11 cellular contexts compared by ENCODE assay signal in the genomic region with DNA sequence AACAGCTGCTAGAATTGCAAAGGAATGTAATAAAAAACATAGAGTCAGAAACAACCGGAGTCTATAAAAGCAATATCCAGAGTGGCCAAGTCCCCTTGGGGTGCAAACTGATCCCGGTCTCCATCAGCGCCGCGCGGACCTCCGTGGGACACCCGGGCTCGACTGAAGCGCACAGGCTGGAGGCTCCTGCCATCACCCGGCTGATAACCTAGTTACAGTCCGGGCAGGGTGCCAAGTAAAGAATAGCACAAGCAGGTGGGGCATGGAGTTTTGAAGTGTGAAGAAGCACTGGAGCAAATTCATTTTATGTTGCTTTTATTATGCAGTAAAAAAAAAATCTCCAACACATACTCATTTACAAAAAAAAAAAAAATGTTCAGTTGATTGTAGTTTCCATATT.
DNase-seq lines count a peak whose midpoint lies in the region; ATAC-seq, FAIRE-seq and TF ChIP-seq lines count a peak whose summit lies in the region.
"Had no signal": no experiment of that assay in that cellular context is flagged by ENCODE, and none has a peak within 500 bp of the region (broad histone marks: within the 10 kb centered on the region; RNA-seq: fewer than 3 reads in every experiment).

No MANE protein-coding gene starts in this region.

- intact Hi-C loops in K562 (cut with micrococcal nuclease) (no loop called here), pancreas (cut with DNase I) (loop anchor here in 1 of 3 donors (10.0 kb wide), 1 partner anchor 856 kb away; no protein-coding TSS in a partner anchor)

- no peak overlapping the region for H3K4me3 ChIP-seq in HEK293 (ENCODE audit: low read depth, low read length)
- H3K4me3 ChIP-seq in K562: no peak overlapping the region
- H3K4me3 ChIP-seq in pancreas: no peak overlapping the region
- H3K4me3 ChIP-seq: coronary artery had no signal

- ATAC-seq in K562 (no peak), pancreas (peak; percentile 43 to 79 (median 70)), GM18868 (IDR thresholded peaks at IDR 0.05; ENCODE audit: unreplicated experiment) (no peak)
- ATAC-seq: activated T-cell treated with anti-CD3 and anti-CD28 coated beads, Interleukin-2, amount 50 U/mL, for 4 hours had no signal

- in situ Hi-C loops in K562 (cut with MboI): loop anchor here (10.0 kb wide), 1 partner anchor 846 kb away; the partner anchor contains the start of gene FOXC1

- no peaks in the 10 kb centered on the region for H3K36me3 ChIP-seq in HEK293 (ENCODE audit: control insufficient read depth in 2 of 2, insufficient read depth in 1 of 2, low read length in 2 of 2)
- no peaks in the 10 kb centered on the region for H3K36me3 ChIP-seq in K562 (ENCODE audit: control insufficient read depth, insufficient read depth, low read length)
- no peaks in the 10 kb centered on the region for H3K36me3 ChIP-seq in pancreas

- no peak overlapping the region for H3K4me2 ChIP-seq in K562 (ENCODE audit: insufficient read depth, low read length)
- H3K4me2 ChIP-seq: KMS-11 had no signal

- TF ChIP-seq EP300 in K562 (IDR thresholded peaks at IDR 0.05; ENCODE audit: low read length): no peak

- H3K27ac ChIP-seq in HEK293 (ENCODE audit: extremely low read depth, low read depth, low read length): 0 out of 2 replicates have a peak overlapping the region, but pooled peaks have one; percentile 11
- no peak overlapping the region for H3K27ac ChIP-seq in K562 (ENCODE audit: extremely low read depth, low read depth, low read length)
- no peak overlapping the region for H3K27ac ChIP-seq in pancreas
- H3K27ac ChIP-seq: coronary artery, KMS-11 had no signal

- POLR2A ChIA-PET in HEK293 (lab: Yijun Ruan, JAX) (no interaction called here), K562 (lab: Yijun Ruan, JAX) (interaction anchor here (0.6 kb wide), 1 partner anchor 187 kb away, joined by 3 read pairs; no protein-coding TSS in a partner anchor)

- H3K9me1 ChIP-seq in K562 (ENCODE audit: control insufficient read depth, insufficient read depth, low read length): no peaks in the 10 kb centered on the region

- no peaks in the 10 kb centered on the region for H4K20me1 ChIP-seq in K562 (replicated peaks; ENCODE audit: control insufficient read depth, insufficient read depth, low read length)

- TF ChIP-seq CTCF in HEK293 (tag by site-specific recombination; IDR thresholded peaks at IDR 0.05): no peak
- TF ChIP-seq CTCF in K562 (IDR thresholded peaks at IDR 0.05 in 2 of 3, conservative IDR thresholded peaks at IDR 0.05 in 1 of 3; ENCODE audit: insufficient read depth in 2 of 3, low read depth in 1 of 3, low read length in 3 of 3): no peak
- no peak for TF ChIP-seq CTCF in pancreas (IDR thresholded peaks at IDR 0.05)

- H3K4me1 ChIP-seq in HEK293 (ENCODE audit: control insufficient read depth, insufficient read depth, low read length) (peaks cover 13% of the 10 kb centered on the region), K562 (replicated peaks in 1 of 2; ENCODE audit: control insufficient read depth in 2 of 2, insufficient read depth in 2 of 2, low read length in 2 of 2) (no peaks in the 10 kb centered on the region), pancreas (no peaks in the 10 kb centered on the region)

- H3K79me2 ChIP-seq in K562 (ENCODE audit: control insufficient read depth, insufficient read depth, low read length): no peaks in the 10 kb centered on the region

- TF ChIP-seq POLR2A in K562 (conservative IDR thresholded peaks at IDR 0.05) (no peak), GM12892 (IDR thresholded peaks at IDR 0.05; ENCODE audit: low read depth, low read length) (no peak)

- no peak overlapping the region for H2AFZ ChIP-seq in K562 (ENCODE audit: low read depth, low read length)

- CTCF ChIA-PET in HEK293 (lab: Yijun Ruan, JAX): interaction anchor here (0.6 to 4.0 kb wide), 13 partner anchors 8 to 1146 kb away, joined by 3 to 35 read pairs (median 4); no protein-coding TSS in a partner anchor
- CTCF ChIA-PET in K562 (lab: Yijun Ruan, JAX; ENCODE audit: low intra/inter-chr PET ratio): interaction anchor here (0.6 kb wide), 1 partner anchor 55 kb away, joined by 3 read pairs; no protein-coding TSS in a partner anchor

- FAIRE-seq in K562 (lab: Jason Lieb, UNC) (no peak), pancreas (lab: Jason Lieb, UNC) (no peak), GM12892 (lab: Jason Lieb, UNC) (no peak)

- 0% methylated on average over 12 of the region's 12 CpGs for WGBS in K562 (ENCODE audit: insufficient coverage, low coverage, missing lambda C conversion rate)
- 23 to 27% methylated on average over 12 of the region's 12 CpGs for WGBS in pancreas, 2 donors

- DNase-seq in NCI-H2196 treated with DMSO at 0.1 percent for 48 hours (lab: John Stamatoyannopoulos, UW; ENCODE audit: unreplicated experiment) (peak; percentile 68), K562 (ENCODE audit: extremely low read depth in 1 of 4, low spot score in 3 of 4) (peak in 1 of 4 experiments; percentile 25), pancreas (peak in 5 of 6 donors; percentile 15 to 60 (median 45)), GOT3 (lab: John Stamatoyannopoulos, UW) (no peak), NOMO-1 (lab: John Stamatoyannopoulos, UW; ENCODE audit: unreplicated experiment in 2 of 2) (no peak), GM12892 (ENCODE audit: insufficient read length) (no peak)
- DNase-seq: activated T-cell treated with anti-CD3 and anti-CD28 coated beads, Interleukin-2, amount 50 U/mL, for 4 hours had no signal

- TF ChIP-seq RAD21 in K562 (CRISPR knock-in tag; conservative IDR thresholded peaks at IDR 0.05 in 1 of 2, IDR thresholded peaks at IDR 0.05 in 1 of 2): no peak

- no peaks in the 10 kb centered on the region for H3K9me3 ChIP-seq in HEK293 (ENCODE audit: control insufficient read depth, insufficient read depth, low read depth, low read length)
- no peaks in the 10 kb centered on the region for H3K9me3 ChIP-seq in K562 (replicated peaks; ENCODE audit: control insufficient read depth, insufficient read depth, low read depth, low read length)
- H3K9me3 ChIP-seq in pancreas: no peaks in the 10 kb centered on the region

- BruUV-seq in K562 (replicated peaks; lab: Mats Ljungman, UMichigan): no TSS peak

- peaks cover 2 to 21% of the 10 kb centered on the region in 2 experiments; a peak in 2 of 5 replicates for H3K27me3 ChIP-seq in K562 (ENCODE audit: control insufficient read depth in 2 of 2, insufficient read depth in 2 of 2, low read length in 2 of 2)
- no peaks in the 10 kb centered on the region for H3K27me3 ChIP-seq in pancreas

- H3K9ac ChIP-seq in K562 (ENCODE audit: insufficient read depth in 1 of 2, low read depth in 2 of 2, low read length in 2 of 2): no peak overlapping the region
- H3K9ac ChIP-seq: KMS-11 had no signal

TF ChIP-seq in HEK293, 187 proteins besides CTCF, POLR2A, EP300 and RAD21 (continues in another document):
- TF ChIP-seq GLI2 (tag by site-specific recombination; IDR thresholded peaks at IDR 0.05; ENCODE audit: borderline replicate concordance, low read depth): no peak
- TF ChIP-seq ZNF248 (tag by site-specific recombination; IDR thresholded peaks at IDR 0.05): no peak
- TF ChIP-seq IKZF3 (tag by site-specific recombination; IDR thresholded peaks at IDR 0.05): 0 out of 2 replicates have a peak, but pooled peaks have one; percentile 26
- no peak for TF ChIP-seq ZNF239 (tag by site-specific recombination; IDR thresholded peaks at IDR 0.05)
- no peak for TF ChIP-seq ZNF701 (tag by site-specific recombination; IDR thresholded peaks at IDR 0.05)
- TF ChIP-seq SP3 (tag by site-specific recombination; IDR thresholded peaks at IDR 0.05): no peak
- 0 out of 2 replicates have a peak, but pooled peaks have one; percentile 12 for TF ChIP-seq SP7 (tag by site-specific recombination; IDR thresholded peaks at IDR 0.05)
- no peak for TF ChIP-seq ZNF221 (tag by site-specific recombination; IDR thresholded peaks at IDR 0.05; ENCODE audit: borderline replicate concordance)

Comparison
In these comparisons a context has a peak if more than half of its experiments do, and no peak if none do; other contexts are left out.
1. DNase-seq: peak in NCI-H2196 treated with DMSO at 0.1 percent for 48 hours (single experiment) and pancreas (5 of 6); none in GOT3 (single experiment), NOMO-1 (0 of 2) and GM12892 (single experiment).
2. ATAC-seq: peak in pancreas (4 of 4); none in K562 (single experiment) and GM18868 (single experiment).
3. Of the 44 proteins assayed by ChIP-seq in both K562 and HEK293: peak only in K562: none; only in HEK293: PRDM10, ZBTB17, ZBTB26 and ZNF24; in both: none; in neither: 40.